Comparison of ENCODE assay signal across 31 cellular contexts in genomic region chr9:76373777-76374474, GRCh38. TPM values are rescaled to one million over a fixed set of nuclear protein-coding genes. Genes with fewer than 3 reads are reported as not detected.
A peak's percentile ranks its signal among the peaks of the same experiment; 100 is the strongest.
DNase-seq lines count a peak whose midpoint lies in the region; ATAC-seq and TF ChIP-seq lines count a peak whose summit lies in the region.
"Had no signal": no experiment of that assay in that cellular context is flagged by ENCODE, and none has a peak within 500 bp of the region (broad histone marks: within the 10 kb centered on the region; RNA-seq: fewer than 3 reads in every experiment).

No MANE protein-coding gene starts in this region.

- H3K27me3 Mint-ChIP-seq in type B pancreatic cell: no peaks in the 10 kb centered on the region
- H3K27me3 Mint-ChIP-seq: activated CD4-positive, alpha-beta memory T cell treated with anti-CD3 and anti-CD28 coated beads, Interleukin-2, amount 10 ng/mL, durations not matched to agents 7 days and 5 days; activated T-helper 17 cell treated with anti-CD3 and anti-CD28 coated beads, Interleukin-2, amount 50 U/mL, for 72 hours; CD4-positive, alpha-beta memory T cell; effector memory CD8-positive, alpha-beta T cell; stimulated activated naive B cell treated with anti-CD40 and anti-IgM and Interleukin-4, amounts not matched to agents 10 μg/mL and 1 μg/mL and 100 μg/mL, for 72 hours had no signal

- no peaks in the 10 kb centered on the region for H3K9me3 ChIP-seq in heart left ventricle
- no peaks in the 10 kb centered on the region for H3K9me3 ChIP-seq in duodenal mucosa (ENCODE audit: control insufficient read depth in 1 of 2, low read length in 2 of 2)
- H3K9me3 ChIP-seq in mesenchymal stem cell (ENCODE audit: control insufficient read depth, low read length): no peaks in the 10 kb centered on the region
- H3K9me3 ChIP-seq: right atrium auricular region, uterus had no signal

- H3K4me1 ChIP-seq in heart left ventricle: peaks cover 0 to 62% (median 24%) of the 10 kb centered on the region in 12 donors
- peaks cover 46 to 47% of the 10 kb centered on the region in 2 donors for H3K4me1 ChIP-seq in duodenal mucosa (ENCODE audit: control insufficient read depth in 1 of 2, insufficient read depth in 2 of 2, low read length in 2 of 2)
- H3K4me1 ChIP-seq in mesenchymal stem cell (ENCODE audit: control insufficient read depth, insufficient read depth, low read depth, low read length): peaks cover 9% of the 10 kb centered on the region
- H3K4me1 ChIP-seq: uterus had no signal

- no peak overlapping the region for H3K18ac ChIP-seq in mesenchymal stem cell (ENCODE audit: low read depth in 1 of 2, low read length in 2 of 2)

- H3K36me3 ChIP-seq in heart left ventricle (no peaks in the 10 kb centered on the region), duodenal mucosa (ENCODE audit: control insufficient read depth in 1 of 2, insufficient read depth in 2 of 2, low read length in 2 of 2) (no peaks in the 10 kb centered on the region), mesenchymal stem cell (ENCODE audit: control insufficient read depth in 1 of 2, insufficient read depth in 2 of 2, low read depth in 1 of 2, low read length in 2 of 2) (no peaks in the 10 kb centered on the region)
- H3K36me3 ChIP-seq: right atrium auricular region, uterus had no signal

- no peak overlapping the region for H2BK120ac ChIP-seq in mesenchymal stem cell (ENCODE audit: low read depth, low read length)

- peaks cover 42% of the 10 kb centered on the region for H3K4me1 Mint-ChIP-seq in type B pancreatic cell (ENCODE audit: unreplicated experiment)
- H3K4me1 Mint-ChIP-seq: activated T-helper 17 cell treated with anti-CD3 and anti-CD28 coated beads, Interleukin-2, amount 50 U/mL, for 72 hours; CD4-positive, alpha-beta memory T cell; immature natural killer cell had no signal

- no peak overlapping the region for H3K4ac ChIP-seq in mesenchymal stem cell (ENCODE audit: low read depth in 1 of 2, low read length in 2 of 2)

- peaks cover 8% of the 10 kb centered on the region for H3K9me3 Mint-ChIP-seq in type B pancreatic cell
- H3K9me3 Mint-ChIP-seq: activated CD4-positive, alpha-beta memory T cell treated with anti-CD3 and anti-CD28 coated beads, Interleukin-2, amount 10 ng/mL, durations not matched to agents 7 days and 5 days; activated T-helper 17 cell treated with anti-CD3 and anti-CD28 coated beads, Interleukin-2, amount 50 U/mL, for 72 hours; CD4-positive, alpha-beta memory T cell; effector memory CD8-positive, alpha-beta T cell; immature natural killer cell; nephron progenitor cell; stimulated activated naive B cell treated with anti-CD40 and anti-IgM and Interleukin-4, amounts not matched to agents 10 μg/mL and 1 μg/mL and 100 μg/mL, for 72 hours; T-helper 1 cell treated with Interleukin-12 subunit alpha and Interleukin-12 subunit beta and Interleukin-4 antibody, amounts not matched to agents 30 μg/mL and 1 μg/mL, for 36 hours had no signal

- no peak overlapping the region for H4K8ac ChIP-seq in mesenchymal stem cell (ENCODE audit: low read length)

- DNase-seq in heart left ventricle (no peak), Right ventricle myocardium superior (no peak), mesenchymal stem cell (no peak), type B pancreatic cell (ENCODE audit: extremely low spot score, unreplicated experiment) (no peak), NCI-H1092 treated with DMSO at 0.1 percent for 48 hours (lab: John Stamatoyannopoulos, UW) (no peak), AG08395 (ENCODE audit: low spot score) (no peak)
- DNase-seq: 8988T; activated CD4-positive, alpha-beta memory T cell treated with anti-CD3 and anti-CD28 coated beads, Interleukin-2, amount 10 ng/mL, durations not matched to agents 7 days and 5 days; activated CD4-positive, CD25-positive, alpha-beta regulatory T cell treated with anti-CD3 and anti-CD28 coated beads, Interleukin-2, amount 50 U/mL, for 72 hours; activated CD8-positive, alpha-beta memory T cell treated with anti-CD3 and anti-CD28 coated beads, Interleukin-2, amount 50 U/mL, for 48 hours; activated naive CD4-positive, alpha-beta T cell treated with anti-CD3 and anti-CD28 coated beads, Interleukin-2, amount 50 U/mL, for 16 hours; AML-193; amniotic stem cell; CD4-positive, alpha-beta memory T cell; effector memory CD8-positive, alpha-beta T cell; immature natural killer cell; midbrain; NCI-H1105; NCI-H187 treated with DMSO at 0.1 percent for 48 hours; NCI-H524 treated with DMSO at 0.1 percent for 48 hours; nephron progenitor cell; stimulated activated CD4-positive, alpha-beta T cell treated with anti-CD3 and anti-CD28 coated beads, Interleukin-12 subunit alpha, Interleukin-12 subunit beta, amount 100 ng/mL, for 4 hours; stimulated activated naive B cell treated with anti-CD40 and anti-IgM and Interleukin-4, amounts not matched to agents 10 μg/mL and 1 μg/mL and 100 μg/mL, for 72 hours had no signal

- ATAC-seq in heart left ventricle (no peak), Right ventricle myocardium superior (ENCODE audit: poor library complexity) (no peak), HG03565 (IDR thresholded peaks at IDR 0.05; ENCODE audit: unreplicated experiment) (no peak)
- ATAC-seq: activated T-helper 17 cell treated with anti-CD3 and anti-CD28 coated beads, Interleukin-2, amount 50 U/mL, for 72 hours; effector memory CD8-positive, alpha-beta T cell; stimulated activated naive B cell treated with anti-CD40 and anti-IgM and Interleukin-4, amounts not matched to agents 10 μg/mL and 1 μg/mL and 100 μg/mL, for 72 hours had no signal

- H2BK15ac ChIP-seq in mesenchymal stem cell (ENCODE audit: low read depth, poor library complexity, severe bottlenecking): no peak overlapping the region

- H3K4me3 ChIP-seq in heart left ventricle: no peak overlapping the region
- H3K4me3 ChIP-seq in duodenal mucosa (ENCODE audit: low read depth in 1 of 2, low read length in 2 of 2): peak overlapping the region in 1 of 2 donors; percentile 14
- peak overlapping the region in 1 of 2 experiments; percentile 25 for H3K4me3 ChIP-seq in mesenchymal stem cell (ENCODE audit: insufficient read depth in 1 of 2, low read depth in 1 of 2, low read length in 2 of 2)
- H3K4me3 ChIP-seq: right atrium auricular region, SK-N-MC, uterus had no signal

- TF ChIP-seq CTCF in heart left ventricle (IDR thresholded peaks at IDR 0.05) (no peak), type B pancreatic cell (conservative IDR thresholded peaks at IDR 0.05) (no peak)

- WGBS in heart left ventricle, 4 donors: 84 to 89% (median 86%) methylated on average over 6 of the region's 6 CpGs
- 97% methylated on average over 5 of the region's 6 CpGs for WGBS in mesenchymal stem cell

- H3K27me3 ChIP-seq in heart left ventricle: no peaks in the 10 kb centered on the region
- H3K27me3 ChIP-seq in duodenal mucosa (ENCODE audit: control insufficient read depth in 1 of 2, insufficient read depth in 2 of 2, low read length in 2 of 2): no peaks in the 10 kb centered on the region
- H3K27me3 ChIP-seq in mesenchymal stem cell (ENCODE audit: control insufficient read depth in 1 of 2, insufficient read depth in 1 of 2, low read length in 2 of 2): no peaks in the 10 kb centered on the region
- H3K27me3 ChIP-seq: right atrium auricular region, uterus had no signal

- H2BK5ac ChIP-seq in mesenchymal stem cell (ENCODE audit: low read depth, low read length, poor library complexity, severe bottlenecking): no peak overlapping the region

- no peak overlapping the region for H3K14ac ChIP-seq in mesenchymal stem cell (ENCODE audit: low read length in 2 of 2)

- no peak overlapping the region for H2AFZ ChIP-seq in mesenchymal stem cell (ENCODE audit: low read depth, low read length)
- H2AFZ ChIP-seq: parathyroid adenoma had no signal

- H3K4me3 Mint-ChIP-seq in type B pancreatic cell: no peak overlapping the region
- H3K4me3 Mint-ChIP-seq: activated CD4-positive, alpha-beta memory T cell treated with anti-CD3 and anti-CD28 coated beads, Interleukin-2, amount 10 ng/mL, durations not matched to agents 7 days and 5 days; activated T-helper 17 cell treated with anti-CD3 and anti-CD28 coated beads, Interleukin-2, amount 50 U/mL, for 72 hours; CD4-positive, alpha-beta memory T cell; effector memory CD8-positive, alpha-beta T cell; immature natural killer cell; nephron progenitor cell; stimulated activated naive B cell treated with anti-CD40 and anti-IgM and Interleukin-4, amounts not matched to agents 10 μg/mL and 1 μg/mL and 100 μg/mL, for 72 hours; T-helper 1 cell treated with Interleukin-12 subunit alpha and Interleukin-12 subunit beta and Interleukin-4 antibody, amounts not matched to agents 30 μg/mL and 1 μg/mL, for 36 hours had no signal

- H3K36me3 Mint-ChIP-seq in type B pancreatic cell: no peaks in the 10 kb centered on the region
- H3K36me3 Mint-ChIP-seq: CD4-positive, alpha-beta memory T cell had no signal

- H3K79me1 ChIP-seq in mesenchymal stem cell (replicated peaks; ENCODE audit: low read length, poor library complexity, severe bottlenecking): no peaks in the 10 kb centered on the region

- intact Hi-C loops in heart left ventricle (cut with DNase I) (no loop called here), Right ventricle myocardium superior (cut with DNase I) (no loop called here)

- no peak overlapping the region for H3K4me2 ChIP-seq in mesenchymal stem cell (ENCODE audit: low read length, poor library complexity, severe bottlenecking)

- no peak overlapping the region for H3K23ac ChIP-seq in mesenchymal stem cell (ENCODE audit: low read length in 2 of 2)

- TF ChIP-seq POLR2A in heart left ventricle (IDR thresholded peaks at IDR 0.05): no peak

- H2AK5ac ChIP-seq in mesenchymal stem cell (ENCODE audit: low read length, severe bottlenecking): peak overlapping the region; percentile 21

- H4K91ac ChIP-seq in mesenchymal stem cell (ENCODE audit: low read length): no peak overlapping the region

- H3K27ac ChIP-seq in heart left ventricle: peak overlapping the region in 8 of 12 donors; percentile 43 to 77 (median 56)
- H3K27ac ChIP-seq in duodenal mucosa (ENCODE audit: low read depth, low read length): peak overlapping the region; percentile 52
- H3K27ac ChIP-seq in mesenchymal stem cell (ENCODE audit: low read length, poor library complexity, severe bottlenecking): no peak overlapping the region
- H3K27ac ChIP-seq: parathyroid adenoma, SK-N-MC had no signal

- H3K27ac Mint-ChIP-seq in type B pancreatic cell: peak overlapping the region; percentile 66
- H3K27ac Mint-ChIP-seq: activated CD4-positive, alpha-beta memory T cell treated with anti-CD3 and anti-CD28 coated beads, Interleukin-2, amount 10 ng/mL, durations not matched to agents 7 days and 5 days; activated T-helper 17 cell treated with anti-CD3 and anti-CD28 coated beads, Interleukin-2, amount 50 U/mL, for 72 hours; CD4-positive, alpha-beta memory T cell; effector memory CD8-positive, alpha-beta T cell; immature natural killer cell; stimulated activated naive B cell treated with anti-CD40 and anti-IgM and Interleukin-4, amounts not matched to agents 10 μg/mL and 1 μg/mL and 100 μg/mL, for 72 hours; T-helper 1 cell treated with Interleukin-12 subunit alpha and Interleukin-12 subunit beta and Interleukin-4 antibody, amounts not matched to agents 30 μg/mL and 1 μg/mL, for 36 hours had no signal

- H3K9ac ChIP-seq in duodenal mucosa (ENCODE audit: low read depth in 1 of 2, low read length in 2 of 2) (no peak overlapping the region), mesenchymal stem cell (ENCODE audit: low read length) (no peak overlapping the region)
- H3K9ac ChIP-seq: parathyroid adenoma had no signal

- H2BK12ac ChIP-seq in mesenchymal stem cell (ENCODE audit: low read length in 2 of 2): peak overlapping the region in 1 of 2 experiments; percentile 11

RNA-seq across cellular contexts. Expression of gene RFK, which starts 20.3 kb away (rescaled TPM):
- total RNA-seq in heart left ventricle: 10 to 100 TPM; 16.2 to 29.5 (median 23.6) TPM
- 10 to 100 TPM; 11.2 to 24.5 TPM for polyA plus RNA-seq in heart left ventricle
- total RNA-seq in Right ventricle myocardium superior: 24.4 TPM
- polyA plus RNA-seq in mesenchymal stem cell (2013, experiment 1 of 2): 14.9 TPM
- polyA plus RNA-seq in mesenchymal stem cell (2013, experiment 2 of 2): 17.0 TPM
- total RNA-seq in type B pancreatic cell (ENCODE audit: low replicate concordance): 19.8 and 23.4 TPM in 2 replicates
